Comparison of ENCODE assay signal across 8 cellular contexts in genomic region chr5:12023614-12024241, GRCh38.
A peak's percentile ranks its signal among the peaks of the same experiment; 100 is the strongest.
DNase-seq lines count a peak whose midpoint lies in the region; ATAC-seq, FAIRE-seq and TF ChIP-seq lines count a peak whose summit lies in the region.

No MANE protein-coding gene starts in this region.

- no peak for FAIRE-seq in A549 (lab: Jason Lieb, UNC)

- intact Hi-C loops in thyroid gland (cut with DNase I) = no loop called here

- TF ChIP-seq POLR2A in A549 (IDR thresholded peaks at IDR 0.05; ENCODE audit: low read length) (no peak), thyroid gland (IDR thresholded peaks at IDR 0.05) (no peak)

- TF ChIP-seq CTCF in A549 (IDR thresholded peaks at IDR 0.05) = peak; percentile 54
- peak; percentile 42; the same call in 1 of the 2 replicates for TF ChIP-seq CTCF in GM12875 (IDR thresholded peaks at IDR 0.05; ENCODE audit: borderline replicate concordance, insufficient read depth, low read depth, low read length)
- TF ChIP-seq CTCF in RWPE1 (conservative IDR thresholded peaks at IDR 0.05; ENCODE audit: low read depth) = peak; percentile 80
- TF ChIP-seq CTCF in foreskin keratinocyte (conservative IDR thresholded peaks at IDR 0.05) = peak; percentile 75
- peak in 5 of 6 experiments; percentile 19 to 63 (median 53) for TF ChIP-seq CTCF in thyroid gland (IDR thresholded peaks at IDR 0.05)

- peak; percentile 58 to 64 for TF ChIP-seq RAD21 in A549 (conservative IDR thresholded peaks at IDR 0.05 in 1 of 2, IDR thresholded peaks at IDR 0.05 in 1 of 2)

- ATAC-seq in A549 (0 out of 6 replicates have a peak, but pooled peaks of 1 of the 2 experiments have one; percentile 44), foreskin keratinocyte (peak; percentile 50), HG02884 (IDR thresholded peaks at IDR 0.05; ENCODE audit: unreplicated experiment) (no peak)

- H3K27me3 ChIP-seq in foreskin keratinocyte (peaks cover 3% of the 10 kb centered on the region), thyroid gland (no peaks in the 10 kb centered on the region)

- no peak for TF ChIP-seq EP300 in A549 (IDR thresholded peaks at IDR 0.05)

- H3K36me3 ChIP-seq in thyroid gland = no peaks in the 10 kb centered on the region

- H3K4me1 ChIP-seq in A549 = no peaks in the 10 kb centered on the region
- no peaks in the 10 kb centered on the region for H3K4me1 ChIP-seq in foreskin keratinocyte
- H3K4me1 ChIP-seq in thyroid gland = no peaks in the 10 kb centered on the region

- WGBS in A549 (ENCODE audit: missing lambda C conversion rate) = 51% methylated on average over 5 of the region's 5 CpGs
- WGBS in thyroid gland, 2 donors = 43 to 51% methylated on average over 5 of the region's 5 CpGs

- DNase-seq in A549 (ENCODE audit: low read depth in 1 of 2, low spot score in 1 of 2) (peak in 1 of 2 experiments; percentile 49), KG1 (lab: John Stamatoyannopoulos, UW) (peak; percentile 4), RWPE1 (ENCODE audit: low spot score) (peak; percentile 8), foreskin keratinocyte (peak in 1 of 2 donors; percentile 32), thyroid gland (no peak)
- DNase-seq in stimulated activated CD4-positive, alpha-beta T cell treated with anti-CD3 and anti-CD28 coated beads, Interleukin-2, amount 100 ng/mL, for 48 hours = no peak

- H3K9me3 ChIP-seq in A549 (0 out of 3 replicates have a peak, but pooled peaks cover 3% of the 10 kb centered on the region), thyroid gland (no peaks in the 10 kb centered on the region)

- CTCF ChIA-PET in A549 (lab: Yijun Ruan, JAX) (interaction anchor here (0.8 to 3.3 kb wide), 5 partner anchors 68 to 1328 kb away, joined by 3 to 11 read pairs (median 3); no protein-coding TSS in a partner anchor), RWPE1 (lab: Yijun Ruan, JAX) (interaction anchor here (0.5 to 0.8 kb wide), 6 partner anchors 15 to 666 kb away, joined by 3 read pairs; no protein-coding TSS in a partner anchor)

- H3K27ac ChIP-seq in A549 = no peak overlapping the region
- no peak overlapping the region for H3K27ac ChIP-seq in RWPE1
- no peak overlapping the region for H3K27ac ChIP-seq in foreskin keratinocyte
- H3K27ac ChIP-seq in thyroid gland = no peak overlapping the region

- H3K4me2 ChIP-seq in A549 = no peak overlapping the region

- POLR2A ChIA-PET in A549 (lab: Yijun Ruan, JAX) = no interaction called here
- POLR2A ChIA-PET in RWPE1 (lab: Yijun Ruan, JAX; ENCODE audit: low non-redundant PET) = no interaction called here

- H3K4me3 ChIP-seq in A549 = no peak overlapping the region
- H3K4me3 ChIP-seq in GM12875 (ENCODE audit: low read depth, low read length) = no peak overlapping the region
- H3K4me3 ChIP-seq in thyroid gland (replicated peaks in 1 of 3) = no peak overlapping the region

TF ChIP-seq in A549, 52 proteins besides CTCF, POLR2A, EP300 and RAD21:
- TF ChIP-seq RNF2 (IDR thresholded peaks at IDR 0.05; ENCODE audit: borderline replicate concordance, low read depth) (no peak), SMC3 (IDR thresholded peaks at IDR 0.05) (peak; percentile 42; the same call in 2 of the 3 replicates)

Comparison
In these comparisons a context has a peak if more than half of its experiments do, and no peak if none do; other contexts are left out.
1. DNase-seq: peak in KG1 (single experiment) and RWPE1 (single experiment); none in thyroid gland (0 of 2) and stimulated activated CD4-positive, alpha-beta T cell treated with anti-CD3 and anti-CD28 coated beads, Interleukin-2, amount 100 ng/mL, for 48 hours (0 of 2).
2. Peak in every context shown above with its lines, with median percentiles within 50 percentile points of each other: CTCF ChIP-seq.